In genomic region chr13:113153810-113154748, GRCh38 we compare ENCODE assay signal across 1 cellular context.
TF ChIP-seq lines count a peak whose summit lies in the region.

No MANE protein-coding gene starts in this region.

TF ChIP-seq in HepG2, 621 proteins besides CTCF, POLR2A, EP300 and RAD21 (continued from another document and continues in another):
- peak; percentile 98 for TF ChIP-seq ZBTB26 (CRISPR knock-in tag; IDR thresholded peaks at IDR 0.05; ENCODE audit: borderline replicate concordance)
- TF ChIP-seq POLR2AphosphoS5 (IDR thresholded peaks at IDR 0.05; ENCODE audit: low read depth, low read length) = peak; percentile 87
- TF ChIP-seq ELF3 (CRISPR knock-in tag; IDR thresholded peaks at IDR 0.05) = 0 out of 2 replicates have a peak, but pooled peaks have one; percentile 10
- 0 out of 2 replicates have a peak, but pooled peaks have one; percentile 57 for TF ChIP-seq SP140L (CRISPR knock-in tag; IDR thresholded peaks at IDR 0.05; ENCODE audit: borderline replicate concordance)
- TF ChIP-seq ZNF589 (CRISPR knock-in tag; conservative IDR thresholded peaks at IDR 0.05) = peak; percentile 3; the same call in 1 of the 2 replicates
- no peak for TF ChIP-seq ZNF710 (CRISPR knock-in tag; IDR thresholded peaks at IDR 0.05; ENCODE audit: borderline replicate concordance)
- peak; percentile 85 for TF ChIP-seq YY1 (IDR thresholded peaks at IDR 0.05; ENCODE audit: insufficient read depth, insufficient replicate concordance, low read depth, low read length)
- no peak for TF ChIP-seq ZNF652 (CRISPR knock-in tag; IDR thresholded peaks at IDR 0.05; ENCODE audit: borderline replicate concordance, low read depth)
- peak; percentile 74 for TF ChIP-seq ZBTB25 (CRISPR knock-in tag; IDR thresholded peaks at IDR 0.05)
- TF ChIP-seq BORCS8-MEF2B (CRISPR knock-in tag; IDR thresholded peaks at IDR 0.05) = peak; percentile 12; the same call in 1 of the 2 replicates
- TF ChIP-seq PRDM10 (CRISPR knock-in tag; IDR thresholded peaks at IDR 0.05; ENCODE audit: low read depth) = 0 out of 2 replicates have a peak, but pooled peaks have one; percentile 22
- peak; percentile 90 for TF ChIP-seq DRAP1 (CRISPR knock-in tag; IDR thresholded peaks at IDR 0.05)
- 0 out of 2 replicates have a peak, but pooled peaks have one; percentile 33 for TF ChIP-seq FOXA3 (CRISPR knock-in tag; IDR thresholded peaks at IDR 0.05)
- no peak for TF ChIP-seq ZNF512 (CRISPR knock-in tag; IDR thresholded peaks at IDR 0.05)
- TF ChIP-seq KLF16 (CRISPR knock-in tag; IDR thresholded peaks at IDR 0.05) = 0 out of 4 replicates have a peak, but pooled peaks of 1 of the 2 experiments have one; percentile 18
- TF ChIP-seq FOXK1 (CRISPR knock-in tag; IDR thresholded peaks at IDR 0.05; ENCODE audit: borderline replicate concordance, low read depth) = peak; percentile 22; the same call in 1 of the 2 replicates
- peak; percentile 57; the same call in 1 of the 2 replicates for TF ChIP-seq MXD4 (CRISPR knock-in tag; IDR thresholded peaks at IDR 0.05)
- TF ChIP-seq ZNF136 (CRISPR knock-in tag; IDR thresholded peaks at IDR 0.05; ENCODE audit: low read depth) = no peak
- TF ChIP-seq ZBTB1 (CRISPR knock-in tag; IDR thresholded peaks at IDR 0.05; ENCODE audit: borderline replicate concordance) = peak; percentile 41; the same call in 1 of the 2 replicates
- peak; percentile 92 for TF ChIP-seq BHLHE40 (IDR thresholded peaks at IDR 0.05; ENCODE audit: low read length)
- peak; percentile 90 for TF ChIP-seq POLR2G (IDR thresholded peaks at IDR 0.05; ENCODE audit: low read depth, low read length)
- TF ChIP-seq MTF2 (CRISPR knock-in tag; IDR thresholded peaks at IDR 0.05; ENCODE audit: borderline replicate concordance) = no peak
- 0 out of 2 replicates have a peak, but pooled peaks have one; percentile 25 for TF ChIP-seq SIX4 (CRISPR knock-in tag; IDR thresholded peaks at IDR 0.05)
- peak; percentile 34; the same call in 1 of the 2 replicates for TF ChIP-seq SOX5 (CRISPR knock-in tag; IDR thresholded peaks at IDR 0.05; ENCODE audit: borderline replicate concordance)
- TF ChIP-seq ZNF850 (CRISPR knock-in tag; conservative IDR thresholded peaks at IDR 0.05) = 0 out of 2 replicates have a peak, but pooled peaks have one; percentile 54
- 0 out of 2 replicates have a peak, but pooled peaks have one; percentile 46 for TF ChIP-seq ZSCAN20 (CRISPR knock-in tag; IDR thresholded peaks at IDR 0.05; ENCODE audit: borderline replicate concordance)
- TF ChIP-seq RFX3 (CRISPR knock-in tag; IDR thresholded peaks at IDR 0.05) = peak; percentile 21; the same call in 1 of the 2 replicates
- TF ChIP-seq MED8 (CRISPR knock-in tag; IDR thresholded peaks at IDR 0.05; ENCODE audit: insufficient replicate concordance) = peak; percentile 31
- TF ChIP-seq MXI1 (IDR thresholded peaks at IDR 0.05; ENCODE audit: borderline replicate concordance, low read depth, low read length) = peak; percentile 70; the same call in 1 of the 3 replicates
- TF ChIP-seq FOSL1 (CRISPR knock-in tag; IDR thresholded peaks at IDR 0.05; ENCODE audit: borderline replicate concordance) = no peak
- no peak for TF ChIP-seq HNRNPLL (IDR thresholded peaks at IDR 0.05; ENCODE audit: low read depth, low read length, poor library complexity, severe bottlenecking)
- TF ChIP-seq HDAC1 (CRISPR knock-in tag; IDR thresholded peaks at IDR 0.05) = peak; percentile 66
- no peak for TF ChIP-seq CSRNP2 (CRISPR knock-in tag; conservative IDR thresholded peaks at IDR 0.05; ENCODE audit: low read depth)
- TF ChIP-seq NONO (IDR thresholded peaks at IDR 0.05) = no peak
- 0 out of 2 replicates have a peak, but pooled peaks have one; percentile 22 for TF ChIP-seq NONO (CRISPR knock-in tag; conservative IDR thresholded peaks at IDR 0.05)
- peak; percentile 69 for TF ChIP-seq USF2 (IDR thresholded peaks at IDR 0.05; ENCODE audit: low read depth, low read length)
- peak; percentile 70; the same call in 1 of the 2 replicates for TF ChIP-seq USF2 (CRISPR knock-in tag; IDR thresholded peaks at IDR 0.05; ENCODE audit: borderline replicate concordance)
- 0 out of 2 replicates have a peak, but pooled peaks have one; percentile 42 for TF ChIP-seq STAT5B (CRISPR knock-in tag; IDR thresholded peaks at IDR 0.05)
- 0 out of 2 replicates have a peak, but pooled peaks have one; percentile 12 for TF ChIP-seq ZNF143 (CRISPR knock-in tag; IDR thresholded peaks at IDR 0.05)
- peak; percentile 36; the same call in 1 of the 2 replicates for TF ChIP-seq GATAD1 (CRISPR knock-in tag; IDR thresholded peaks at IDR 0.05)
- TF ChIP-seq ZNF3 (CRISPR knock-in tag; IDR thresholded peaks at IDR 0.05) = no peak
- TF ChIP-seq SALL1 (CRISPR knock-in tag; IDR thresholded peaks at IDR 0.05) = 0 out of 2 replicates have a peak, but pooled peaks have one; percentile 21
- peak; percentile 66; the same call in 1 of the 2 replicates for TF ChIP-seq MLX (CRISPR knock-in tag; IDR thresholded peaks at IDR 0.05)
- 0 out of 2 replicates have a peak, but pooled peaks have one; percentile 46 for TF ChIP-seq ZBTB43 (CRISPR knock-in tag; conservative IDR thresholded peaks at IDR 0.05)
- TF ChIP-seq SCMH1 (CRISPR knock-in tag; IDR thresholded peaks at IDR 0.05; ENCODE audit: borderline replicate concordance) = no peak
- no peak for TF ChIP-seq SKI (IDR thresholded peaks at IDR 0.05; ENCODE audit: partially characterized antibody)
- TF ChIP-seq KLF6 (CRISPR knock-in tag; IDR thresholded peaks at IDR 0.05) = peak; percentile 51; the same call in 1 of the 2 replicates
- TF ChIP-seq CAMTA2 (CRISPR knock-in tag; IDR thresholded peaks at IDR 0.05; ENCODE audit: borderline replicate concordance) = no peak
